ENCODE assay signal across 9 cellular contexts in genomic region chr3:46935989-46936620, GRCh38. TPM values are rescaled to one million over a fixed set of nuclear protein-coding genes. Genes with fewer than 3 reads are reported as not detected.
A peak's percentile ranks its signal among the peaks of the same experiment; 100 is the strongest.
DNase-seq lines count a peak whose midpoint lies in the region; ATAC-seq and TF ChIP-seq lines count a peak whose summit lies in the region.
"Had no signal": no experiment of that assay in that cellular context is flagged by ENCODE, and none has a peak within 500 bp of the region (broad histone marks: within the 10 kb centered on the region; RNA-seq: fewer than 3 reads in every experiment).

No MANE protein-coding gene starts in this region.

- H3K9ac ChIP-seq in PC-3 (ENCODE audit: low read length) (no peak overlapping the region), endodermal cell (ENCODE audit: extremely low read depth, low read length, poor library complexity, severe bottlenecking) (no peak overlapping the region), parathyroid adenoma (no peak overlapping the region)

- peak overlapping the region; percentile 24 for H3K4me3 Mint-ChIP-seq in Caco-2 (ENCODE audit: unreplicated experiment)
- no peak overlapping the region for H3K4me3 Mint-ChIP-seq in endodermal cell

- no peak for TF ChIP-seq CTCF in Caco-2 (IDR thresholded peaks at IDR 0.05; ENCODE audit: insufficient read depth in 1 of 2, low read depth in 1 of 2, low read length in 1 of 2, severe bottlenecking in 1 of 2, unreplicated experiment in 1 of 2)
- TF ChIP-seq CTCF in PC-3 (conservative IDR thresholded peaks at IDR 0.05; ENCODE audit: low read depth, low read length): no peak
- no peak for TF ChIP-seq CTCF in endodermal cell (conservative IDR thresholded peaks at IDR 0.05)
- no peak for TF ChIP-seq CTCF in parathyroid adenoma (IDR thresholded peaks at IDR 0.05)

- no peaks in the 10 kb centered on the region for H3K27me3 Mint-ChIP-seq in Caco-2 (ENCODE audit: insufficient read depth, unreplicated experiment)
- no peaks in the 10 kb centered on the region for H3K27me3 Mint-ChIP-seq in endodermal cell (ENCODE audit: insufficient read depth)

- H3K36me3 ChIP-seq in Caco-2 (ENCODE audit: control insufficient read depth, insufficient read depth, low read length) (peaks cover 9% of the 10 kb centered on the region), PC-3 (ENCODE audit: low read depth, low read length) (peaks cover 48% of the 10 kb centered on the region), endodermal cell (ENCODE audit: control insufficient read depth, insufficient read depth, low read length) (peaks cover 59% of the 10 kb centered on the region), parathyroid adenoma (ENCODE audit: control insufficient read depth, insufficient read depth, low read length) (no peaks in the 10 kb centered on the region)

- ATAC-seq in PC-3 (no peak), HG03108 (IDR thresholded peaks at IDR 0.05; ENCODE audit: unreplicated experiment) (no peak)

- H3K27ac ChIP-seq in PC-3 (ENCODE audit: low read length) (peak overlapping the region; percentile 96), endodermal cell (ENCODE audit: low read depth, low read length) (peak overlapping the region; percentile 29), parathyroid adenoma (peak overlapping the region; percentile 81)

- H3K4me1 ChIP-seq in Caco-2: peaks cover 82% of the 10 kb centered on the region
- peaks cover 57% of the 10 kb centered on the region for H3K4me1 ChIP-seq in PC-3 (ENCODE audit: insufficient read depth, low read length)
- peaks cover 11% of the 10 kb centered on the region for H3K4me1 ChIP-seq in endodermal cell (ENCODE audit: control insufficient read depth, insufficient read depth, low read length)
- peaks cover 67% of the 10 kb centered on the region for H3K4me1 ChIP-seq in parathyroid adenoma

- H3K27me3 ChIP-seq in Caco-2 (replicated peaks; ENCODE audit: control insufficient read depth, insufficient read depth, low read length) (no peaks in the 10 kb centered on the region), PC-3 (ENCODE audit: low read length) (no peaks in the 10 kb centered on the region), endodermal cell (ENCODE audit: control insufficient read depth, insufficient read depth, low read length, poor library complexity, severe bottlenecking) (no peaks in the 10 kb centered on the region), parathyroid adenoma (ENCODE audit: control insufficient read depth, insufficient read depth, low read length) (no peaks in the 10 kb centered on the region)

- H3K36me3 Mint-ChIP-seq in Caco-2 (ENCODE audit: insufficient read depth, unreplicated experiment) (peaks cover 82% of the 10 kb centered on the region), endodermal cell (ENCODE audit: low read depth) (peaks cover 34% of the 10 kb centered on the region)

- H3K79me2 ChIP-seq in PC-3 (ENCODE audit: low read length) (peaks cover 92% of the 10 kb centered on the region), parathyroid adenoma (peaks cover 43% of the 10 kb centered on the region)

- peaks cover 10% of the 10 kb centered on the region for H3F3A ChIP-seq in PC-3 (ENCODE audit: low read length, unreplicated experiment)

- 0 out of 2 replicates have a peak, but pooled peaks cover 6% of the 10 kb centered on the region for H4K20me1 ChIP-seq in PC-3 (ENCODE audit: low read length)

- H3K4me1 Mint-ChIP-seq in Caco-2 (ENCODE audit: low read depth, unreplicated experiment) (peaks cover 54% of the 10 kb centered on the region), endodermal cell (peaks cover 35% of the 10 kb centered on the region)

- H3K9me3 ChIP-seq in Caco-2 (no peaks in the 10 kb centered on the region), PC-3 (ENCODE audit: low read length) (no peaks in the 10 kb centered on the region), endodermal cell (ENCODE audit: control insufficient read depth, low read length) (no peaks in the 10 kb centered on the region), parathyroid adenoma (ENCODE audit: control insufficient read depth, low read length) (no peaks in the 10 kb centered on the region)

- CTCF ChIA-PET in Caco-2 (lab: Charles Lee) (interaction anchor here (0.8 to 2.4 kb wide), 14 partner anchors 8 to 387 kb away, joined by 3 to 21 read pairs (median 6); partner anchors contain the start of genes CCDC12 and NBEAL2), PC-3 (lab: Charles Lee) (interaction anchor here (0.9 to 1.2 kb wide), 5 partner anchors 8 to 45 kb away, joined by 3 to 5 read pairs (median 4); no protein-coding TSS in a partner anchor)

- no peak overlapping the region for H2AFZ ChIP-seq in PC-3 (ENCODE audit: low read length)
- no peak overlapping the region for H2AFZ ChIP-seq in parathyroid adenoma

- POLR2A ChIA-PET in Caco-2 (lab: Charles Lee) (interaction anchor here (0.7 to 1.6 kb wide), 6 partner anchors 8 to 46 kb away, joined by 3 to 29 read pairs (median 6); partner anchors contain the start of genes CCDC12 and NBEAL2), PC-3 (lab: Charles Lee; ENCODE audit: unreplicated experiment) (interaction anchor here (0.6 to 1.3 kb wide), 4 partner anchors 12 to 46 kb away, joined by 3 to 33 read pairs (median 8); partner anchors contain the start of genes CCDC12 and NBEAL2)

- no peak overlapping the region for H3K4me3 ChIP-seq in Caco-2 (ENCODE audit: low read depth, low read length)
- H3K4me3 ChIP-seq in PC-3 (ENCODE audit: low read length): no peak overlapping the region
- H3K4me3 ChIP-seq in endodermal cell (ENCODE audit: low read length): no peak overlapping the region
- H3K4me3 ChIP-seq in parathyroid adenoma (ENCODE audit: low read depth, low read length): no peak overlapping the region

- intact Hi-C loops in Caco-2 (cut with micrococcal nuclease; ENCODE audit: unreplicated experiment) (loop anchor here (1.0 kb wide), 3 partner anchors 7 to 40 kb away; partner anchors contain the start of gene CCDC12), PC-3 (cut with micrococcal nuclease) (loop anchor here (2.0 kb wide), 1 partner anchor 41 kb away; the partner anchor contains the start of gene CCDC12)

- peak overlapping the region; percentile 69 for H3K27ac Mint-ChIP-seq in Caco-2 (ENCODE audit: unreplicated experiment)
- H3K27ac Mint-ChIP-seq in endodermal cell: peak overlapping the region; percentile 95

- H3K9me3 Mint-ChIP-seq in Caco-2 (ENCODE audit: unreplicated experiment) (no peaks in the 10 kb centered on the region), endodermal cell (no peaks in the 10 kb centered on the region)

- BruUV-seq in Caco-2 (replicated peaks; lab: Mats Ljungman, UMichigan) (no TSS peak), PC-3 (replicated peaks; lab: Mats Ljungman, UMichigan) (no TSS peak)

- 88 to 90% methylated on average over 7 to 8 of the region's 8 CpGs for WGBS in endodermal cell (ENCODE audit: insufficient coverage in 1 of 2, insufficient read length in 1 of 2), 2 experiments

- H3K4me2 ChIP-seq in PC-3 (ENCODE audit: low read length) (peak overlapping the region; percentile 71; the same call in 1 of the 2 replicates), parathyroid adenoma (ENCODE audit: low read length) (no peak overlapping the region)

- no peak for DNase-seq in Caco-2
- no peak for DNase-seq in PC-3
- DNase-seq in endodermal cell: no peak
- no peak for DNase-seq in NCI-H1417 (lab: John Stamatoyannopoulos, UW)
- no peak for DNase-seq in effector CD8-positive, alpha-beta T cell (lab: John Stamatoyannopoulos, UW)
- no peak for DNase-seq in germinal center (ENCODE audit: low spot score)

- H3K9me2 ChIP-seq in PC-3 (replicated peaks; ENCODE audit: low read length): no peaks in the 10 kb centered on the region

RNA-seq across cellular contexts. Expression of gene CCDC12, which starts 40.4 kb away (rescaled TPM):
- total RNA-seq in Caco-2 (2022) (52.7 and 60.8 TPM in 2 replicates), PC-3 (2014; rRNA removed) (44.2 and 67.8 TPM in 2 replicates), endodermal cell (10 to 100 TPM; 46.7 to 47.8 TPM)
- polyA plus RNA-seq in endodermal cell (2013, experiment 1 of 2): 44.4 TPM
- 41.1 TPM for polyA plus RNA-seq in endodermal cell (2013, experiment 2 of 2)

RNA-seq across cellular contexts. Expression of gene NBEAL2, which starts 43.4 kb away (rescaled TPM):
- 62.4 and 76.9 TPM in 2 replicates for total RNA-seq in Caco-2 (2022)
- total RNA-seq in PC-3 (2014; rRNA removed): 50.7 and 77.2 TPM in 2 replicates
- 10 to 100 TPM; 59.2 to 64.0 TPM for total RNA-seq in endodermal cell
- polyA plus RNA-seq in endodermal cell (2013, experiment 1 of 2): 22.9 TPM
- 17.8 TPM for polyA plus RNA-seq in endodermal cell (2013, experiment 2 of 2)

RNA-seq across cellular contexts. Expression of gene PTH1R, which starts 58.6 kb away (rescaled TPM):
- total RNA-seq in Caco-2 (2022) (5.1 and 6.8 TPM in 2 replicates), PC-3 (2014; rRNA removed) (not detected in 2 replicates), endodermal cell (1 to 10 TPM in 1 of 2 donors, under 1 TPM in 1; 0.69 to 4.8 TPM)
- polyA plus RNA-seq in endodermal cell (2013, experiment 1 of 2): 5.2 TPM
- 4.3 TPM for polyA plus RNA-seq in endodermal cell (2013, experiment 2 of 2)
- total RNA-seq: SK-MEL-5 had no signal

Comparison
In these comparisons a context has a peak if more than half of its experiments do, and no peak if none do; other contexts are left out.
1. H3K27ac ChIP-seq: peak in every context shown above with its lines; median percentile 96 in PC-3; 81 in parathyroid adenoma; 29 in endodermal cell.